ENCODE assay signal across 13 cellular contexts in genomic region chr20:1818247-1818840, GRCh38.
DNase-seq lines count a peak whose midpoint lies in the region; ATAC-seq and TF ChIP-seq lines count a peak whose summit lies in the region.
"Had no signal": no experiment of that assay in that cellular context is flagged by ENCODE, and none has a peak within 500 bp of the region (broad histone marks: within the 10 kb centered on the region; RNA-seq: fewer than 3 reads in every experiment).

No MANE protein-coding gene starts in this region.

- H3K36me3 ChIP-seq in ascending aorta: no peaks in the 10 kb centered on the region
- H3K36me3 ChIP-seq: ovary had no signal

- peaks cover 5 to 18% of the 10 kb centered on the region in 2 donors for H3K9me3 ChIP-seq in ascending aorta

- peak overlapping the region; percentile 87 for H3K27ac ChIP-seq in HL-60 (replicated peaks)
- peak overlapping the region; percentile 80 to 92 for H3K27ac ChIP-seq in ascending aorta
- H3K27ac ChIP-seq: ovary had no signal

- H3K4me3 Mint-ChIP-seq in memory B cell: no peak overlapping the region
- no peak overlapping the region for H3K4me3 Mint-ChIP-seq in stimulated activated memory B cell treated with anti-CD40 and anti-IgM and Interleukin-4, amounts not matched to agents 10 μg/mL and 1 μg/mL and 100 μg/mL, for 72 hours

- peaks cover 18% of the 10 kb centered on the region for H3K4me1 Mint-ChIP-seq in memory B cell
- H3K4me1 Mint-ChIP-seq in stimulated activated memory B cell treated with anti-CD40 and anti-IgM and Interleukin-4, amounts not matched to agents 10 μg/mL and 1 μg/mL and 100 μg/mL, for 72 hours: peaks cover 59% of the 10 kb centered on the region

- H3K27ac Mint-ChIP-seq in memory B cell: peak overlapping the region; percentile 32
- peak overlapping the region; percentile 20 for H3K27ac Mint-ChIP-seq in stimulated activated memory B cell treated with anti-CD40 and anti-IgM and Interleukin-4, amounts not matched to agents 10 μg/mL and 1 μg/mL and 100 μg/mL, for 72 hours

- intact Hi-C loops in ascending aorta (cut with DNase I): loop anchor here (5.0 to 10.0 kb wide), 5 partner anchors 74 to 1164 kb away; partner anchors contain the start of genes FAM110A, SDCBP2 and SRXN1

- ATAC-seq in memory B cell (ENCODE audit: low read depth): no peak
- no peak for ATAC-seq in stimulated activated memory B cell treated with anti-CD40 and anti-IgM and Interleukin-4, amounts not matched to agents 10 μg/mL and 1 μg/mL and 100 μg/mL, for 72 hours
- no peak for ATAC-seq in HG03280 (IDR thresholded peaks at IDR 0.05; ENCODE audit: unreplicated experiment)
- ATAC-seq in GM19023 (IDR thresholded peaks at IDR 0.05; ENCODE audit: unreplicated experiment): no peak

- H3K27me3 Mint-ChIP-seq in memory B cell: peaks cover 5% of the 10 kb centered on the region
- no peaks in the 10 kb centered on the region for H3K27me3 Mint-ChIP-seq in stimulated activated memory B cell treated with anti-CD40 and anti-IgM and Interleukin-4, amounts not matched to agents 10 μg/mL and 1 μg/mL and 100 μg/mL, for 72 hours

- DNase-seq in HL-60 (ENCODE audit: low read depth in 1 of 2, low spot score in 1 of 2): no peak
- no peak for DNase-seq in ascending aorta (ENCODE audit: low spot score in 2 of 2)
- DNase-seq in memory B cell (ENCODE audit: low spot score in 2 of 2): no peak
- DNase-seq in COLO829 (ENCODE audit: low spot score): no peak
- DNase-seq: activated CD4-positive, CD25-positive, alpha-beta regulatory T cell; CD4-positive, alpha-beta memory T cell; effector CD4-positive, alpha-beta T cell; foreskin melanocyte; ovary; SK-N-SH had no signal

- H3K36me3 Mint-ChIP-seq in memory B cell: peaks cover 3% of the 10 kb centered on the region
- H3K36me3 Mint-ChIP-seq in stimulated activated memory B cell treated with anti-CD40 and anti-IgM and Interleukin-4, amounts not matched to agents 10 μg/mL and 1 μg/mL and 100 μg/mL, for 72 hours: peaks cover 13% of the 10 kb centered on the region

- no peak overlapping the region for H3K4me3 ChIP-seq in HL-60 (replicated peaks; ENCODE audit: insufficient read depth, low read length)
- H3K4me3 ChIP-seq in ascending aorta: no peak overlapping the region
- H3K4me3 ChIP-seq: ovary had no signal

- H3K9me3 Mint-ChIP-seq in memory B cell: peaks cover 10% of the 10 kb centered on the region
- H3K9me3 Mint-ChIP-seq in stimulated activated memory B cell treated with anti-CD40 and anti-IgM and Interleukin-4, amounts not matched to agents 10 μg/mL and 1 μg/mL and 100 μg/mL, for 72 hours: peaks cover 3% of the 10 kb centered on the region

- TF ChIP-seq CTCF in HL-60 (IDR thresholded peaks at IDR 0.05; ENCODE audit: insufficient read depth, low read length): no peak
- TF ChIP-seq CTCF in ascending aorta (IDR thresholded peaks at IDR 0.05): no peak

- H3K4me1 ChIP-seq in ascending aorta: peaks cover 21 to 51% of the 10 kb centered on the region in 2 donors

- H3K27me3 ChIP-seq in HL-60 (ENCODE audit: insufficient read depth, poor library complexity, severe bottlenecking) (no peaks in the 10 kb centered on the region), ascending aorta (no peaks in the 10 kb centered on the region)
- H3K27me3 ChIP-seq: ovary had no signal
